In genomic region chr3:127092368-127092767, GRCh38 we compare ENCODE assay signal across 25 cellular contexts.
"Had no signal": no experiment of that assay in that cellular context is flagged by ENCODE, and none has a peak within 500 bp of the region (broad histone marks: within the 10 kb centered on the region; RNA-seq: fewer than 3 reads in every experiment).

No MANE protein-coding gene starts in this region.

- H3K4me3 Mint-ChIP-seq: dendritic cell treated with granulocyte-macrophage colony-stimulating factor and Interleukin-4, amounts not matched to agents 40 ng/mL and 50 ng/mL, for 4 days; immature natural killer cell; memory B cell; naive thymus-derived CD4-positive, alpha-beta T cell; nephron progenitor cell; stimulated activated effector memory CD8-positive, alpha-beta T cell treated with anti-CD3 and anti-CD28 coated beads, Interleukin-12 subunit alpha, Interleukin-12 subunit beta, amount 100 ng/mL, for 72 hours; type B pancreatic cell had no signal

- ATAC-seq: left lobe of liver; naive thymus-derived CD4-positive, alpha-beta T cell; stimulated activated effector memory CD8-positive, alpha-beta T cell treated with anti-CD3 and anti-CD28 coated beads, Interleukin-12 subunit alpha, Interleukin-12 subunit beta, amount 100 ng/mL, for 72 hours had no signal

- DNase-seq: central memory CD4-positive, alpha-beta T cell; colonic mucosa; effector memory CD4-positive, alpha-beta T cell; erythroblast; esophagus squamous epithelium; foreskin melanocyte; hypothalamus; immature natural killer cell; naive thymus-derived CD4-positive, alpha-beta T cell; occipital lobe; ovary; right lobe of liver; stimulated activated CD4-positive, alpha-beta T cell treated with anti-CD3 and anti-CD28 coated beads, Interleukin-2, amount 100 ng/mL, for 24 hours; stimulated activated CD4-positive, alpha-beta T cell treated with anti-CD3 and anti-CD28 coated beads, Interleukin-4, amount 100 ng/mL, for 24 hours; stimulated activated naive CD4-positive, alpha-beta T cell treated with Interleukin-2 at 50 U/mL for 16 hours; stomach; tibial artery had no signal

- H3K36me3 Mint-ChIP-seq: immature natural killer cell; memory B cell; naive thymus-derived CD4-positive, alpha-beta T cell; stimulated activated effector memory CD8-positive, alpha-beta T cell treated with anti-CD3 and anti-CD28 coated beads, Interleukin-12 subunit alpha, Interleukin-12 subunit beta, amount 100 ng/mL, for 72 hours; type B pancreatic cell had no signal

- H3K27ac Mint-ChIP-seq: dendritic cell treated with granulocyte-macrophage colony-stimulating factor and Interleukin-4, amounts not matched to agents 40 ng/mL and 50 ng/mL, for 4 days; immature natural killer cell; memory B cell; naive thymus-derived CD4-positive, alpha-beta T cell; nephron progenitor cell; stimulated activated effector memory CD8-positive, alpha-beta T cell treated with anti-CD3 and anti-CD28 coated beads, Interleukin-12 subunit alpha, Interleukin-12 subunit beta, amount 100 ng/mL, for 72 hours; type B pancreatic cell had no signal

- H3K27me3 ChIP-seq: colonic mucosa, ovary, right lobe of liver had no signal

- H3K4me1 ChIP-seq: colonic mucosa, esophagus squamous epithelium, right lobe of liver had no signal

- H3K9me3 ChIP-seq: colonic mucosa, ovary, right lobe of liver, tibial artery had no signal

- H3K4me2 ChIP-seq: smooth muscle cell had no signal

- H3K27ac ChIP-seq: colonic mucosa, esophagus squamous epithelium, ovary, right lobe of liver, stomach, tibial artery had no signal

- H3K4me1 Mint-ChIP-seq: immature natural killer cell; memory B cell; naive thymus-derived CD4-positive, alpha-beta T cell; stimulated activated effector memory CD8-positive, alpha-beta T cell treated with anti-CD3 and anti-CD28 coated beads, Interleukin-12 subunit alpha, Interleukin-12 subunit beta, amount 100 ng/mL, for 72 hours had no signal

- H3K9me3 Mint-ChIP-seq: dendritic cell treated with granulocyte-macrophage colony-stimulating factor and Interleukin-4, amounts not matched to agents 40 ng/mL and 50 ng/mL, for 4 days; immature natural killer cell; stimulated activated effector memory CD8-positive, alpha-beta T cell treated with anti-CD3 and anti-CD28 coated beads, Interleukin-12 subunit alpha, Interleukin-12 subunit beta, amount 100 ng/mL, for 72 hours; type B pancreatic cell had no signal

- H3K4me3 ChIP-seq: colonic mucosa, esophagus squamous epithelium, lung, ovary, right lobe of liver, smooth muscle cell, stomach, tibial artery had no signal

- H3K36me3 ChIP-seq: colonic mucosa, esophagus squamous epithelium, ovary, right lobe of liver, stomach, tibial artery had no signal
